In the genomic region with DNA sequence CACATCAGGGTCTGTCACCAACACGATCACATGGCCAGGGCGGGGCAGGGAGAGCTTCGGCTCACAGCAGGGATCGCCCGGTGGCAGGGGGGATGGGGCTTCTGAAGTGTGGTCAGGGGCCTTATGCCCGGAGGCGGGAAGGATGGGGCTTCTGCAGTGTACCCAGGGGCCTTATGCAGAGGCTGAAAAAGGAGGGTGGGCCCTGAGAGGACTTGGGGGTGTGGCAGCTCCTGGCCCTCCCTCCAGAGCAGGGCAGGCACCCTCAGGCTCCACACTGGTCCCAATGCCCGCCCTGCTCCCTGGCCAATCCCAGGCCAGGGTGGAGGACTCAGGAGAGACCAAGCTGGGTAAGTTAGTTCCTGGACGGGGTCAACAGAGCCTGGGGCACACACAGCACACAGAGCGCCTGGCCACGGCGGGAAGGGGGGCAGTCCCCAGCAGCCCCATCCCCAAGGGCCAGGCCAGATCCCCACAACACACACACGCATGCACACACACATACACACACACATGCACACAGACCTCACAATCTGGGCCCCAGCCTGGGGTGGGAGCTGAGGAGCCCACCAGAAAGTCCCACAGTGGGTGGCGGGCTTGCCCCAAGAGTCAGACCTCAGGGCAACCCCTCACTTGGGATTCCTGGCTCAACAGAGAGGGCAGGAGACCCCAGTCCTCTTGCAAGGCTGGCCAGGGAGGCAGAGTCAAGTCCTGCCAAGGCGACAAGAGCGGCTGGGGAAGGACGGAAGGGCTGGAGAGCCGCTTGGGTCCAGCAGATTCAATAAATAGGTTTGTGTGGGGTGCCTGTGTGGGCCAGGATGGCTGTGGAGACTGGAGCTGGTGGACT, we compare ENCODE assay signal across 11 cellular contexts. TPM values are rescaled to one million over a fixed set of nuclear protein-coding genes. Genes with fewer than 3 reads are reported as not detected.
DNase-seq lines count a peak whose midpoint lies in the region; ATAC-seq and TF ChIP-seq lines count a peak whose summit lies in the region.
"Had no signal": no experiment of that assay in that cellular context is flagged by ENCODE, and none has a peak within 500 bp of the region (broad histone marks: within the 10 kb centered on the region; RNA-seq: fewer than 3 reads in every experiment).

No MANE protein-coding gene starts in this region.

- H3K9me3 ChIP-seq in HEK293 (ENCODE audit: control insufficient read depth, insufficient read depth, low read depth, low read length): no peaks in the 10 kb centered on the region
- H3K9me3 ChIP-seq in iPS-15b (ENCODE audit: control insufficient read depth, insufficient read depth, low read length): no peaks in the 10 kb centered on the region
- no peaks in the 10 kb centered on the region for H3K9me3 ChIP-seq in thyroid gland
- H3K9me3 ChIP-seq: esophagus squamous epithelium had no signal

- DNase-seq in DMS 273 (lab: John Stamatoyannopoulos, UW; ENCODE audit: unreplicated experiment) (peak; percentile 79), SK-N-DZ (ENCODE audit: low spot score) (peak; percentile 73), left colon (no peak), NCI-H2171 treated with DMSO at 0.1 percent for 48 hours (lab: John Stamatoyannopoulos, UW) (no peak), thyroid gland (no peak)
- DNase-seq: activated T-cell treated with anti-CD3 and anti-CD28 coated beads, Interleukin-2, amount 50 U/mL, for 4 hours; esophagus squamous epithelium had no signal

- ATAC-seq in HG02973 (IDR thresholded peaks at IDR 0.05; ENCODE audit: unreplicated experiment) (no peak), left colon (no peak)

- H3K4me3 ChIP-seq in HEK293 (ENCODE audit: low read depth, low read length): no peak overlapping the region
- H3K4me3 ChIP-seq in iPS-15b (ENCODE audit: low read depth, low read length): peak overlapping the region; percentile 18
- no peak overlapping the region for H3K4me3 ChIP-seq in thyroid gland (replicated peaks in 1 of 3)

- TF ChIP-seq CTCF in HEK293 (tag by site-specific recombination; IDR thresholded peaks at IDR 0.05): no peak
- TF ChIP-seq CTCF in thyroid gland (IDR thresholded peaks at IDR 0.05): no peak

- no peak overlapping the region for H3K27ac ChIP-seq in HEK293 (ENCODE audit: extremely low read depth, low read depth, low read length)
- H3K27ac ChIP-seq in thyroid gland: no peak overlapping the region
- H3K27ac ChIP-seq: esophagus squamous epithelium had no signal

- POLR2A ChIA-PET in HEK293 (lab: Yijun Ruan, JAX): interaction anchor here (0.5 to 2.2 kb wide), 7 partner anchors 14 to 105 kb away, joined by 3 to 11 read pairs (median 5); a partner anchor contains a TSS

- H3K27me3 ChIP-seq in iPS-15b (ENCODE audit: control insufficient read depth, insufficient read depth, low read length) (no peaks in the 10 kb centered on the region), thyroid gland (no peaks in the 10 kb centered on the region)

- intact Hi-C loops in left colon (cut with DNase I, micrococcal nuclease) (no loop called here), thyroid gland (cut with DNase I) (no loop called here)

- CTCF ChIA-PET in HEK293 (lab: Yijun Ruan, JAX): interaction anchor here (0.7 kb wide), 1 partner anchor 257 kb away, joined by 4 read pairs; no protein-coding TSS in a partner anchor

- no peak overlapping the region for H3K9ac ChIP-seq in iPS-15b (ENCODE audit: low read depth, low read length)

- no peak for TF ChIP-seq POLR2A in thyroid gland (IDR thresholded peaks at IDR 0.05)

- peaks cover 0 to 41% of the 10 kb centered on the region in 2 experiments; a peak in 1 of 3 replicates for H3K36me3 ChIP-seq in HEK293 (ENCODE audit: control insufficient read depth in 2 of 2, insufficient read depth in 1 of 2, low read length in 2 of 2)
- peaks cover 33% of the 10 kb centered on the region for H3K36me3 ChIP-seq in iPS-15b (ENCODE audit: control insufficient read depth, insufficient read depth, low read length)
- H3K36me3 ChIP-seq in thyroid gland: no peaks in the 10 kb centered on the region

- H3K4me1 ChIP-seq in HEK293 (ENCODE audit: control insufficient read depth, insufficient read depth, low read length) (peaks cover 3% of the 10 kb centered on the region), iPS-15b (ENCODE audit: control insufficient read depth, insufficient read depth, low read length) (peaks cover 2% of the 10 kb centered on the region), thyroid gland (peaks cover 13 to 19% of the 10 kb centered on the region in 2 donors)

- WGBS in thyroid gland, 2 donors: 55 to 74% methylated on average over 7 to 13 of the region's 18 CpGs

TF ChIP-seq in HEK293, 187 proteins besides CTCF, POLR2A, EP300 and RAD21 (continues in another document):
- TF ChIP-seq KLF10 (tag by site-specific recombination; IDR thresholded peaks at IDR 0.05) (peak; percentile 39; the same call in 1 of the 2 replicates), ZBTB7A (tag by site-specific recombination; IDR thresholded peaks at IDR 0.05; ENCODE audit: low read depth) (peak; percentile 38; the same call in 1 of the 2 replicates), ZBTB48 (tag by site-specific recombination; IDR thresholded peaks at IDR 0.05) (0 out of 2 replicates have a peak, but pooled peaks have one; percentile 20), ZIC2 (tag by site-specific recombination; IDR thresholded peaks at IDR 0.05) (0 out of 2 replicates have a peak, but pooled peaks have one; percentile 33), SP2 (tag by site-specific recombination; IDR thresholded peaks at IDR 0.05) (peak; percentile 77), ZNF623 (tag by site-specific recombination; IDR thresholded peaks at IDR 0.05) (peak; percentile 14; the same call in 1 of the 2 replicates), OSR2 (tag by site-specific recombination; IDR thresholded peaks at IDR 0.05) (peak; percentile 77), KLF9 (tag by site-specific recombination; IDR thresholded peaks at IDR 0.05; ENCODE audit: low read depth) (peak; percentile 48; the same call in 1 of the 2 replicates), FEZF1 (tag by site-specific recombination; IDR thresholded peaks at IDR 0.05) (no peak), ZNF776 (tag by site-specific recombination; IDR thresholded peaks at IDR 0.05; ENCODE audit: borderline replicate concordance) (no peak), KLF1 (tag by site-specific recombination; IDR thresholded peaks at IDR 0.05) (peak; percentile 34)
- TF ChIP-seq, protein P1, sequence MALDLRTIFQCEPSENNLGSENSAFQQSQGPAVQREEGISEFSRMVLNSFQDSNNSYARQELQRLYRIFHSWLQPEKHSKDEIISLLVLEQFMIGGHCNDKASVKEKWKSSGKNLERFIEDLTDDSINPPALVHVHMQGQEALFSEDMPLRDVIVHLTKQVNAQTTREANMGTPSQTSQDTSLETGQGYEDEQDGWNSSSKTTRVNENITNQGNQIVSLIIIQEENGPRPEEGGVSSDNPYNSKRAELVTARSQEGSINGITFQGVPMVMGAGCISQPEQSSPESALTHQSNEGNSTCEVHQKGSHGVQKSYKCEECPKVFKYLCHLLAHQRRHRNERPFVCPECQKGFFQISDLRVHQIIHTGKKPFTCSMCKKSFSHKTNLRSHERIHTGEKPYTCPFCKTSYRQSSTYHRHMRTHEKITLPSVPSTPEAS (tag by site-specific recombination; IDR thresholded peaks at IDR 0.05): peak; percentile 75
- TF ChIP-seq, protein P2, sequence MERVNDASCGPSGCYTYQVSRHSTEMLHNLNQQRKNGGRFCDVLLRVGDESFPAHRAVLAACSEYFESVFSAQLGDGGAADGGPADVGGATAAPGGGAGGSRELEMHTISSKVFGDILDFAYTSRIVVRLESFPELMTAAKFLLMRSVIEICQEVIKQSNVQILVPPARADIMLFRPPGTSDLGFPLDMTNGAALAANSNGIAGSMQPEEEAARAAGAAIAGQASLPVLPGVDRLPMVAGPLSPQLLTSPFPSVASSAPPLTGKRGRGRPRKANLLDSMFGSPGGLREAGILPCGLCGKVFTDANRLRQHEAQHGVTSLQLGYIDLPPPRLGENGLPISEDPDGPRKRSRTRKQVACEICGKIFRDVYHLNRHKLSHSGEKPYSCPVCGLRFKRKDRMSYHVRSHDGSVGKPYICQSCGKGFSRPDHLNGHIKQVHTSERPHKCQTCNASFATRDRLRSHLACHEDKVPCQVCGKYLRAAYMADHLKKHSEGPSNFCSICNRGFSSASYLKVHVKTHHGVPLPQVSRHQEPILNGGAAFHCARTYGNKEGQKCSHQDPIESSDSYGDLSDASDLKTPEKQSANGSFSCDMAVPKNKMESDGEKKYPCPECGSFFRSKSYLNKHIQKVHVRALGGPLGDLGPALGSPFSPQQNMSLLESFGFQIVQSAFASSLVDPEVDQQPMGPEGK (tag by site-specific recombination; IDR thresholded peaks at IDR 0.05): peak; percentile 80

RNA-seq across cellular contexts. Expression of a gene that starts 1.1 kb away (rescaled TPM):
- polyA plus RNA-seq in SK-N-DZ (2014; cell fraction: cytosol; rRNA removed): 12.7 and 14.2 TPM in 2 replicates
- polyA plus RNA-seq in SK-N-DZ (2014; cell fraction: nucleus; rRNA removed): 24.6 and 38.5 TPM in 2 replicates
- total RNA-seq in left colon (under 1 TPM in 1 of 2 donors, not detected in 1; 0.36 TPM), thyroid gland (under 1 TPM in 2 of 4 donors, not detected in 2; 0.44 to 0.45 TPM)
- polyA plus RNA-seq: keratinocyte had no signal

RNA-seq across cellular contexts. Expression of a gene that starts 7.1 kb away (rescaled TPM):
- 32.0 and 34.3 TPM in 2 replicates for polyA plus RNA-seq in SK-N-DZ (2014; cell fraction: cytosol; rRNA removed)
- polyA plus RNA-seq in SK-N-DZ (2014; cell fraction: nucleus; rRNA removed): 86.5 and 103 TPM in 2 replicates
- 10 to 100 TPM; 16.0 to 16.8 TPM for total RNA-seq in left colon
- total RNA-seq in thyroid gland: 10 to 100 TPM in 1 of 4 donors, 1 to 10 TPM in 3; 5.1 to 13.1 (median 7.8) TPM

RNA-seq across cellular contexts. Expression of a gene that starts 13.7 kb away (rescaled TPM):
- 65.0 and 92.3 TPM in 2 replicates for polyA plus RNA-seq in SK-N-DZ (2014; cell fraction: cytosol; rRNA removed)
- 207 and 247 TPM in 2 replicates for polyA plus RNA-seq in SK-N-DZ (2014; cell fraction: nucleus; rRNA removed)
- 10 to 100 TPM; 49.2 to 60.2 TPM for total RNA-seq in left colon
- total RNA-seq in thyroid gland: 10 to 100 TPM; 27.4 to 47.6 (median 35.5) TPM

RNA-seq across cellular contexts. Expression of a gene that starts 14.1 kb away (rescaled TPM):
- polyA plus RNA-seq in SK-N-DZ (2014; cell fraction: cytosol; rRNA removed): 23.1 and 29.8 TPM in 2 replicates
- 204 and 229 TPM in 2 replicates for polyA plus RNA-seq in SK-N-DZ (2014; cell fraction: nucleus; rRNA removed)
- total RNA-seq in left colon (10 to 100 TPM; 20.0 to 25.8 TPM), thyroid gland (10 to 100 TPM; 11.9 to 33.2 (median 16.1) TPM)

RNA-seq across cellular contexts. Expression of a gene that starts 18.8 kb away (rescaled TPM):
- 565 and 971 TPM in 2 replicates for polyA plus RNA-seq in SK-N-DZ (2014; cell fraction: cytosol; rRNA removed)
- 537 and 699 TPM in 2 replicates for polyA plus RNA-seq in SK-N-DZ (2014; cell fraction: nucleus; rRNA removed)
- total RNA-seq in left colon (1,000 to 10,000 TPM; 1,811 to 1,846 TPM), thyroid gland (100 to 1,000 TPM; 172 to 526 (median 290) TPM)

Comparison
In these comparisons a context has a peak if more than half of its experiments do, and no peak if none do; other contexts are left out.
1. DNase-seq: peak in DMS 273 (single experiment) and SK-N-DZ (single experiment); none in left colon (0 of 2), NCI-H2171 treated with DMSO at 0.1 percent for 48 hours (single experiment) and thyroid gland (0 of 2).